In the genomic region with DNA sequence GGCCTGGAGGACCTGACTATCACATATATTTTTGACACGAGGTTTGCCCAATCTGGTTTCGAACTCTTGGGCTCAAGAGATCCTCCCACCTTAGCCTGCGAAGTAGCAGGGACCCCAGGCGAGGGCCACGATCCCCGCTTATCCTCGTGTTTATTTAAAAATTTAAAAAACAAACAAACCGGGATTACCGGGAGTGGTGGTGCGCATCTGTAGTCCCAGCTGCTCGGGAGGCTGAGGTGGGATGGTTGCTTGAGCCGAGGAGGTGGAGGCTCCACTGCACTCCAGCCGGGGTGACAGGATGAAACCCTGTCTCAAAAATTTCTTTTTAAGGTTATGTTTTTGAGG, we compare ENCODE assay signal across 8 cellular contexts. TPM values are rescaled to one million over a fixed set of nuclear protein-coding genes. Genes with fewer than 3 reads are reported as not detected.
DNase-seq lines count a peak whose midpoint lies in the region; ATAC-seq and TF ChIP-seq lines count a peak whose summit lies in the region.

No MANE protein-coding gene starts in this region.

- H3K27me3 ChIP-seq in CD4-positive, alpha-beta T cell (ENCODE audit: control insufficient read depth, insufficient read depth, low read length): no peaks in the 10 kb centered on the region
- H3K27me3 ChIP-seq in endocrine pancreas (ENCODE audit: control insufficient read depth, insufficient read depth, low read length) (no peaks in the 10 kb centered on the region), neural progenitor cell (no peaks in the 10 kb centered on the region)

- H3K36me3 Mint-ChIP-seq in CD4-positive, alpha-beta T cell (ENCODE audit: low read depth): peaks cover 37% of the 10 kb centered on the region
- H3K36me3 Mint-ChIP-seq in neural progenitor cell: peaks cover 7% of the 10 kb centered on the region

- DNase-seq in CD4-positive, alpha-beta T cell: no peak
- DNase-seq in NB4 (ENCODE audit: low read depth): no peak
- DNase-seq in neural progenitor cell (ENCODE audit: low spot score): no peak
- no peak for DNase-seq in NCI-H187 (lab: John Stamatoyannopoulos, UW)
- no peak for DNase-seq in HT-29 (ENCODE audit: low spot score)
- no peak for DNase-seq in SW 1271 (lab: John Stamatoyannopoulos, UW)

- POLR2A ChIA-PET in CD4-positive, alpha-beta T cell (lab: Charles Lee): interaction anchor here (0.9 to 3.4 kb wide), 10 partner anchors 8 to 1560 kb away, joined by 3 to 31 read pairs (median 5); partner anchors contain the start of genes SLC25A33, SRM and TARDBP

- no peaks in the 10 kb centered on the region for H3K27me3 Mint-ChIP-seq in CD4-positive, alpha-beta T cell
- H3K27me3 Mint-ChIP-seq in neural progenitor cell (ENCODE audit: insufficient read depth, low read depth): peaks cover 3% of the 10 kb centered on the region

- H2AFZ ChIP-seq in neural progenitor cell (replicated peaks): peak overlapping the region; percentile 95

- no peak for TF ChIP-seq CTCF in CD4-positive, alpha-beta T cell (IDR thresholded peaks at IDR 0.05)
- TF ChIP-seq CTCF in NB4 (IDR thresholded peaks at IDR 0.05; ENCODE audit: low read depth, low read length) (no peak), neural progenitor cell (IDR thresholded peaks at IDR 0.05) (no peak)

- CTCF ChIA-PET in CD4-positive, alpha-beta T cell (lab: Charles Lee): interaction anchor here (2.7 kb wide), 1 partner anchor 62 kb away, joined by 13 read pairs; no protein-coding TSS in a partner anchor

- peak overlapping the region; percentile 93 for H3K27ac Mint-ChIP-seq in CD4-positive, alpha-beta T cell
- H3K27ac Mint-ChIP-seq in neural progenitor cell: peak overlapping the region; percentile 96

- peaks cover 21% of the 10 kb centered on the region for H3K4me1 Mint-ChIP-seq in CD4-positive, alpha-beta T cell (ENCODE audit: low read depth)
- peaks cover 10% of the 10 kb centered on the region for H3K4me1 Mint-ChIP-seq in neural progenitor cell

- no peaks in the 10 kb centered on the region for H3K9me3 Mint-ChIP-seq in CD4-positive, alpha-beta T cell
- no peaks in the 10 kb centered on the region for H3K9me3 Mint-ChIP-seq in neural progenitor cell

- H3K9me3 ChIP-seq in CD4-positive, alpha-beta T cell (ENCODE audit: control insufficient read depth, low read length): no peaks in the 10 kb centered on the region
- H3K9me3 ChIP-seq in endocrine pancreas (ENCODE audit: control insufficient read depth, low read length) (no peaks in the 10 kb centered on the region), neural progenitor cell (ENCODE audit: low read depth) (no peaks in the 10 kb centered on the region)

- H3K4me3 ChIP-seq in NB4 (ENCODE audit: low read depth, low read length) (peak overlapping the region; percentile 98), endocrine pancreas (ENCODE audit: control insufficient read depth, insufficient read depth, low read length) (no peak overlapping the region), neural progenitor cell (peak overlapping the region; percentile 89)

- no peak for TF ChIP-seq POLR2A in NB4 (IDR thresholded peaks at IDR 0.05; ENCODE audit: extremely low read depth, insufficient read length)

- H3K79me2 ChIP-seq in neural progenitor cell (ENCODE audit: low read depth): peaks cover 25% of the 10 kb centered on the region

- peak overlapping the region; percentile 66 for H3K27ac ChIP-seq in CD4-positive, alpha-beta T cell (ENCODE audit: low read depth, low read length)
- H3K27ac ChIP-seq in neural progenitor cell: no peak overlapping the region

- peak overlapping the region; percentile 89 for H3K4me2 ChIP-seq in neural progenitor cell

- H3K9ac ChIP-seq in endocrine pancreas (ENCODE audit: control insufficient read depth, insufficient read depth, low read length): peak overlapping the region; percentile 98
- peak overlapping the region; percentile 95 for H3K9ac ChIP-seq in neural progenitor cell

- peaks cover 11% of the 10 kb centered on the region for H3K4me1 ChIP-seq in endocrine pancreas (ENCODE audit: control insufficient read depth, insufficient read depth, low read length)
- H3K4me1 ChIP-seq in neural progenitor cell: peaks cover 7% of the 10 kb centered on the region

- ATAC-seq in CD4-positive, alpha-beta T cell (ENCODE audit: poor library complexity): no peak
- ATAC-seq in HG03095 (IDR thresholded peaks at IDR 0.05; ENCODE audit: unreplicated experiment): no peak

- H4K20me1 ChIP-seq in neural progenitor cell (ENCODE audit: low read depth): no peaks in the 10 kb centered on the region

- intact Hi-C loops in CD4-positive, alpha-beta T cell (cut with DNase I, micrococcal nuclease): loop anchor here in 1 of 2 experiments (5.0 kb wide), 1 partner anchor 632 kb away; no protein-coding TSS in a partner anchor

- peak overlapping the region; percentile 99 for H3K4me3 Mint-ChIP-seq in CD4-positive, alpha-beta T cell
- H3K4me3 Mint-ChIP-seq in neural progenitor cell: peak overlapping the region; percentile 96

- H3K36me3 ChIP-seq in endocrine pancreas (ENCODE audit: control insufficient read depth, insufficient read depth, low read length) (no peaks in the 10 kb centered on the region), neural progenitor cell (peaks cover 3% of the 10 kb centered on the region)

- peaks cover 17% of the 10 kb centered on the region for H3F3A ChIP-seq in neural progenitor cell (ENCODE audit: low read depth)

RNA-seq across cellular contexts. Expression of gene EXOSC10, which starts 0.5 kb away (rescaled TPM):
- 10 to 100 TPM; 81.6 to 89.0 TPM for total RNA-seq in CD4-positive, alpha-beta T cell
- 91.7 and 102 TPM in 2 replicates for total RNA-seq in neural progenitor cell (ENCODE audit: low replicate concordance)
- 47.6 and 50.5 TPM in 2 replicates for total RNA-seq in HT-29 (2014; rRNA removed; shearing (Covaris generic))

RNA-seq across cellular contexts. Expression of gene SRM, which starts 40.3 kb away (rescaled TPM):
- 10 to 100 TPM; 21.2 to 24.8 TPM for total RNA-seq in CD4-positive, alpha-beta T cell
- 15.7 and 33.2 TPM in 2 replicates for total RNA-seq in neural progenitor cell (ENCODE audit: low replicate concordance)
- total RNA-seq in HT-29 (2014; rRNA removed; shearing (Covaris generic)): 46.6 and 70.7 TPM in 2 replicates

RNA-seq across cellular contexts. Expression of gene MASP2, which starts 53.1 kb away (rescaled TPM):
- under 1 TPM; 0.27 to 0.53 TPM for total RNA-seq in CD4-positive, alpha-beta T cell
- 0.09 TPM in 1 of 2 replicates, not detected in the other for total RNA-seq in neural progenitor cell (ENCODE audit: low replicate concordance)
- 0.18 TPM in 1 of 2 replicates, not detected in the other for total RNA-seq in HT-29 (2014; rRNA removed; shearing (Covaris generic))
